ENCODE assay signal across 1 cellular context in the genomic region with DNA sequence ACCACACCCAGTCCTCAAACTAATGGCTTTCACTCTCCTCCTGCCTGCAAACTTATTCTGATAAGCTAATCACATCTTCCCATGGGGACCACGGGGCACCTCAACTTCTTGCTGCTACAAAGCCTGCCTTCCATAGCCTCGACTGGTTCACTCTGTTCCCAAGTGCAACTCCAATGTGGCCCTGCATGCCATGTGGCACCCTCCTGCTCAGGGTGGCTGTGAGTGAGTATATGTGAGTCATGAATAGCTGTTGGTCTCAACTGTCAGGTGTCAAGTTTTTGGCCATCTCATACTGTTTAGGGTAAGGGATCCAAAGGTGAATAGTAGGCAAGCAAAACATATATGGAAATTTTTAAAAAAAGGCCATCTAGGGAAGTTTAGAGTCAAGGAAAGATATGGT.
TF ChIP-seq lines count a peak whose summit lies in the region.

No MANE protein-coding gene starts in this region.

TF ChIP-seq in H1, 55 proteins besides CTCF, POLR2A, EP300 and RAD21:
- TF ChIP-seq SRF (IDR thresholded peaks at IDR 0.05; ENCODE audit: low read depth, low read length), result no peak
- TF ChIP-seq SIRT6 (IDR thresholded peaks at IDR 0.05; ENCODE audit: low read length), result no peak
- no peak for TF ChIP-seq SP4 (IDR thresholded peaks at IDR 0.05; ENCODE audit: low read length)
- TF ChIP-seq POU5F1 (IDR thresholded peaks at IDR 0.05; ENCODE audit: low read depth, low read length), result no peak
- TF ChIP-seq ASH2L (IDR thresholded peaks at IDR 0.05; ENCODE audit: low read length), result no peak
- no peak for TF ChIP-seq RXRA (IDR thresholded peaks at IDR 0.05; ENCODE audit: insufficient read depth, low read depth, low read length)
- TF ChIP-seq HDAC2 (IDR thresholded peaks at IDR 0.05; ENCODE audit: borderline replicate concordance in 1 of 2, low read depth in 2 of 2, low read length in 2 of 2), result no peak
- no peak for TF ChIP-seq GABPA (IDR thresholded peaks at IDR 0.05; ENCODE audit: borderline replicate concordance, insufficient read depth, low read length)
- TF ChIP-seq GTF2F1 (IDR thresholded peaks at IDR 0.05; ENCODE audit: borderline replicate concordance, low read depth, low read length), result no peak
